Comparison of ENCODE assay signal across 9 cellular contexts in genomic region chr16:30053376-30054015, GRCh38. TPM values are rescaled to one million over a fixed set of nuclear protein-coding genes. Genes with fewer than 3 reads are reported as not detected.
DNase-seq lines count a peak whose midpoint lies in the region; ATAC-seq, FAIRE-seq and TF ChIP-seq lines count a peak whose summit lies in the region.
"Had no signal": no experiment of that assay in that cellular context is flagged by ENCODE, and none has a peak within 500 bp of the region (broad histone marks: within the 10 kb centered on the region; RNA-seq: fewer than 3 reads in every experiment).

No MANE protein-coding gene starts in this region.

- H3K18ac ChIP-seq in H1 (ENCODE audit: extremely low read depth, low read length): no peak overlapping the region

- no peaks in the 10 kb centered on the region for H3K9me3 Mint-ChIP-seq in activated T-cell treated with anti-CD3 and anti-CD28 coated beads, Interleukin-2, amount 50 U/mL, for 72 hours
- no peaks in the 10 kb centered on the region for H3K9me3 Mint-ChIP-seq in naive thymus-derived CD8-positive, alpha-beta T cell

- no peak overlapping the region for H3K23ac ChIP-seq in H1 (ENCODE audit: insufficient read length)

- peak; percentile 27 to 39 for ATAC-seq in activated T-cell treated with anti-CD3 and anti-CD28 coated beads, Interleukin-2, amount 50 U/mL, for 72 hours (replicated peaks in 1 of 2)
- peak; percentile 22 to 46 for ATAC-seq in naive thymus-derived CD8-positive, alpha-beta T cell
- no peak for ATAC-seq in GM19395 (IDR thresholded peaks at IDR 0.05; ENCODE audit: unreplicated experiment)

- H3K23me2 ChIP-seq in H1 (ENCODE audit: low read depth, low read length): peaks cover 6% of the 10 kb centered on the region

- no peaks in the 10 kb centered on the region for H3K9me3 ChIP-seq in H1 (ENCODE audit: insufficient read depth in 2 of 2, low read depth in 1 of 2, low read length in 1 of 2)

- H3K4me1 Mint-ChIP-seq in activated T-cell treated with anti-CD3 and anti-CD28 coated beads, Interleukin-2, amount 50 U/mL, for 72 hours (ENCODE audit: low read depth): peaks cover 38% of the 10 kb centered on the region
- H3K4me1 Mint-ChIP-seq in naive thymus-derived CD8-positive, alpha-beta T cell: peaks cover 9 to 21% (median 19%) of the 10 kb centered on the region in 4 donors

- POLR2A ChIA-PET in H1 (lab: Charles Lee; ENCODE audit: partially characterized antibody): interaction anchor here (0.6 to 7.6 kb wide), 7 partner anchors 9 to 243 kb away, joined by 3 to 88 read pairs (median 4); partner anchors contain the start of genes ALDOA and TLCD3B
- POLR2A ChIA-PET in naive thymus-derived CD8-positive, alpha-beta T cell (lab: Charles Lee): interaction anchor here (0.6 to 2.2 kb wide), 10 partner anchors 10 to 350 kb away, joined by 3 to 21 read pairs (median 3); partner anchors contain the start of genes ALDOA and CORO1A

- CTCF ChIA-PET in H1 (lab: Charles Lee; ENCODE audit: partially characterized antibody): interaction anchor here (0.8 to 6.1 kb wide), 7 partner anchors 9 to 58 kb away, joined by 3 to 23 read pairs (median 4); partner anchors contain the start of genes TBX6 and TLCD3B

- no peak for TF ChIP-seq POLR2A in H1 (IDR thresholded peaks at IDR 0.05; ENCODE audit: control extremely low read depth in 1 of 2, low read depth in 2 of 2, low read length in 2 of 2)

- no peak overlapping the region for H3K4ac ChIP-seq in H1 (replicated peaks; ENCODE audit: insufficient read length, low read depth, low read length)

- FAIRE-seq in H1 (lab: Jason Lieb, UNC): no peak

- no peaks in the 10 kb centered on the region for H3K36me3 ChIP-seq in H1 (ENCODE audit: control insufficient read depth in 2 of 4, insufficient read depth in 4 of 4, low read length in 3 of 4)

- peak overlapping the region; percentile 76 to 94 for H3K4me2 ChIP-seq in H1 (ENCODE audit: insufficient read depth in 1 of 2, low read depth in 2 of 2, low read length in 2 of 2)

- peaks cover 0 to 4% of the 10 kb centered on the region in 2 donors for H3K36me3 Mint-ChIP-seq in activated T-cell treated with anti-CD3 and anti-CD28 coated beads, Interleukin-2, amount 50 U/mL, for 72 hours (ENCODE audit: insufficient read depth in 2 of 2)
- H3K36me3 Mint-ChIP-seq in naive thymus-derived CD8-positive, alpha-beta T cell: no peaks in the 10 kb centered on the region

- peak overlapping the region in 2 of 4 experiments; percentile 16 to 63; a peak in 3 of 7 replicates for H3K9ac ChIP-seq in H1 (replicated peaks in 1 of 4; ENCODE audit: extremely low read depth in 1 of 4, low read depth in 3 of 4, low read length in 3 of 4)

- H3K27me3 Mint-ChIP-seq in activated T-cell treated with anti-CD3 and anti-CD28 coated beads, Interleukin-2, amount 50 U/mL, for 72 hours (ENCODE audit: low read depth): no peaks in the 10 kb centered on the region
- H3K27me3 Mint-ChIP-seq in naive thymus-derived CD8-positive, alpha-beta T cell: peaks cover 0 to 3% (median 0%) of the 10 kb centered on the region in 5 donors

- H2AFZ ChIP-seq in H1 (ENCODE audit: low read length): 0 out of 2 replicates have a peak overlapping the region, but pooled peaks have one; percentile 77

- peak overlapping the region; percentile 21 for H3K56ac ChIP-seq in H1 (replicated peaks; ENCODE audit: insufficient read length, low read depth, low read length)

- H2BK15ac ChIP-seq in H1 (ENCODE audit: low read length): no peak overlapping the region

- DNase-seq in activated T-cell treated with anti-CD3 and anti-CD28 coated beads, Interleukin-2, amount 50 U/mL, for 72 hours: no peak
- no peak for DNase-seq in activated T-cell treated with anti-CD3 and anti-CD28 coated beads, Interleukin-2, amount 50 U/mL, for 1 hour
- DNase-seq in OCI-M1 (lab: John Stamatoyannopoulos, UW): peak; percentile 47
- DNase-seq in H1 (ENCODE audit: low read depth in 1 of 2, low spot score in 2 of 2): no peak
- DNase-seq in naive thymus-derived CD8-positive, alpha-beta T cell: no peak
- no peak for DNase-seq in DMS 273 (lab: John Stamatoyannopoulos, UW; ENCODE audit: unreplicated experiment)
- DNase-seq in mucosa of gallbladder (ENCODE audit: low spot score): no peak

- H2BK20ac ChIP-seq in H1 (ENCODE audit: low read length): no peak overlapping the region

- WGBS in H1 (ENCODE audit: extremely low coverage in 1 of 2, insufficient coverage in 1 of 2, insufficient read length in 1 of 2, insufficient replicate concordance in 2 of 2, low coverage in 1 of 2, low lambda C conversion rate in 2 of 2, missing lambda C conversion rate in 1 of 2), 2 experiments: 34% methylated on average over 16 of the region's 19 CpGs; no CpG with 5 or more reads in 1 of the 2 experiments

- H3K79me2 ChIP-seq in H1 (ENCODE audit: control insufficient read depth in 1 of 2, insufficient read depth in 2 of 2, low read length in 2 of 2): no peaks in the 10 kb centered on the region

- H3K79me1 ChIP-seq in H1 (ENCODE audit: low read depth, low read length): no peaks in the 10 kb centered on the region

- no peak overlapping the region for H4K5ac ChIP-seq in H1 (ENCODE audit: insufficient read length, low read depth, low read length)

- H3K14ac ChIP-seq in H1 (ENCODE audit: insufficient read length): no peak overlapping the region

- no peak for TF ChIP-seq RAD21 in H1 (IDR thresholded peaks at IDR 0.05 in 1 of 2, conservative IDR thresholded peaks at IDR 0.05 in 1 of 2; ENCODE audit: low read depth in 2 of 2, low read length in 2 of 2)

- H3K4me1 ChIP-seq in H1 (replicated peaks in 1 of 4; ENCODE audit: control insufficient read depth in 3 of 4, insufficient read depth in 4 of 4, low read length in 3 of 4): peaks cover 0 to 4% (median 2%) of the 10 kb centered on the region in 4 experiments; a peak in 3 of 7 replicates

- no peak overlapping the region for H3K27ac ChIP-seq in H1 (ENCODE audit: low read depth, low read length)

- no peak overlapping the region for H2BK5ac ChIP-seq in H1 (ENCODE audit: low read depth, low read length)

- no peaks in the 10 kb centered on the region for H4K20me1 ChIP-seq in H1 (replicated peaks in 1 of 2; ENCODE audit: control insufficient read depth in 1 of 2, insufficient read depth in 2 of 2, low read length in 2 of 2)

- H2AK5ac ChIP-seq in H1 (ENCODE audit: low read depth, low read length): no peak overlapping the region

- H3K27ac Mint-ChIP-seq in activated T-cell treated with anti-CD3 and anti-CD28 coated beads, Interleukin-2, amount 50 U/mL, for 72 hours: no peak overlapping the region
- peak overlapping the region in 6 of 10 donors; percentile 44 to 87 (median 76) for H3K27ac Mint-ChIP-seq in naive thymus-derived CD8-positive, alpha-beta T cell

- H4K91ac ChIP-seq in H1 (replicated peaks; ENCODE audit: insufficient read length, low read length): no peak overlapping the region

- H2BK120ac ChIP-seq in H1 (replicated peaks; ENCODE audit: low read depth, low read length): no peak overlapping the region

- peak overlapping the region; percentile 90 to 91 for H3K4me3 Mint-ChIP-seq in activated T-cell treated with anti-CD3 and anti-CD28 coated beads, Interleukin-2, amount 50 U/mL, for 72 hours
- peak overlapping the region; percentile 64 to 91 (median 81) for H3K4me3 Mint-ChIP-seq in naive thymus-derived CD8-positive, alpha-beta T cell

- H3K4me3 ChIP-seq in H1 (ENCODE audit: extremely low read depth in 1 of 4, insufficient read depth in 2 of 4, low read depth in 3 of 4, low read length in 4 of 4): peak overlapping the region; percentile 68 to 80 (median 78)

- H4K8ac ChIP-seq in H1 (ENCODE audit: extremely low read depth, insufficient read depth, low read length): no peak overlapping the region; the same call in 1 of the 2 replicates

- H2BK12ac ChIP-seq in H1 (ENCODE audit: low read depth, low read length): no peak overlapping the region

- TF ChIP-seq CTCF in H1 (IDR thresholded peaks at IDR 0.05; ENCODE audit: control extremely low read depth in 1 of 3, insufficient read depth in 1 of 3, low read depth in 1 of 3, low read length in 3 of 3): no peak; a peak in 1 of 4 replicates

- no peak for TF ChIP-seq EP300 in H1 (IDR thresholded peaks at IDR 0.05; ENCODE audit: borderline replicate concordance in 1 of 2, low read depth in 2 of 2, low read length in 2 of 2)

- peaks cover 0 to 5% (median 2%) of the 10 kb centered on the region in 4 experiments; a peak in 2 of 7 replicates for H3K27me3 ChIP-seq in H1 (replicated peaks in 1 of 4; ENCODE audit: control insufficient read depth in 3 of 4, extremely low read depth in 1 of 4, insufficient read depth in 3 of 4, low read length in 3 of 4)

RNA-seq across cellular contexts. Expression of gene ALDOA, which starts 12.1 kb away (rescaled TPM):
- total RNA-seq in activated T-cell treated with anti-CD3 and anti-CD28 coated beads, Interleukin-2, amount 50 U/mL, for 72 hours: 100 to 1,000 TPM; 857 to 918 TPM
- 1,083 and 1,146 TPM in 2 replicates for total RNA-seq in H1 (2021; fragmentation: NEBNext Ultra II Directional; extraction: Animal tissue kit (Norgen Biotek cat#: 25700))
- polyA plus RNA-seq in H1 (2011; rRNA removed): 1,072 and 1,397 TPM in 2 replicates
- 884 TPM for polyA plus RNA-seq in H1 (2011; cell fraction: cytosol; rRNA removed)
- 1,022 TPM for polyA plus RNA-seq in H1 (2011; cell fraction: nucleus; rRNA removed)
- polyA plus RNA-seq in H1 (2012, experiment 1 of 2): 986 to 1,460 TPM (median 1,381 TPM) in 4 replicates
- 2,176 TPM for polyA plus RNA-seq in H1 (2012, experiment 2 of 2)
- 777 TPM for polyA plus RNA-seq in H1 (2013, experiment 1 of 2)
- 779 TPM for polyA plus RNA-seq in H1 (2013, experiment 2 of 2)
- polyA minus RNA-seq in H1 (2011; rRNA and poly(A)+ RNA removed): 753 and 900 TPM in 2 replicates
- polyA minus RNA-seq in H1 (2011; cell fraction: cytosol; rRNA and poly(A)+ RNA removed): 734 TPM
- polyA minus RNA-seq in H1 (2011; cell fraction: nucleus; rRNA and poly(A)+ RNA removed): 382 TPM
- 100 to 1,000 TPM; 580 to 594 TPM for total RNA-seq in naive thymus-derived CD8-positive, alpha-beta T cell
- polyA plus RNA-seq in naive thymus-derived CD8-positive, alpha-beta T cell: 1,000 to 10,000 TPM in 1 of 3 donors, 100 to 1,000 TPM in 2; 798 to 1,176 (median 994) TPM
- total RNA-seq in mucosa of gallbladder: 1,422 TPM

RNA-seq across cellular contexts. Expression of gene PPP4C, which starts 22.3 kb away (rescaled TPM):
- 100 to 1,000 TPM; 114 to 124 TPM for total RNA-seq in activated T-cell treated with anti-CD3 and anti-CD28 coated beads, Interleukin-2, amount 50 U/mL, for 72 hours
- 148 TPM in 2 replicates for total RNA-seq in H1 (2021; fragmentation: NEBNext Ultra II Directional; extraction: Animal tissue kit (Norgen Biotek cat#: 25700))
- polyA plus RNA-seq in H1 (2011; rRNA removed): 298 and 355 TPM in 2 replicates
- polyA plus RNA-seq in H1 (2011; cell fraction: cytosol; rRNA removed): 266 TPM
- 241 TPM for polyA plus RNA-seq in H1 (2011; cell fraction: nucleus; rRNA removed)
- 134 to 209 TPM (median 190 TPM) in 4 replicates for polyA plus RNA-seq in H1 (2012, experiment 1 of 2)
- polyA plus RNA-seq in H1 (2012, experiment 2 of 2): 229 TPM
- polyA plus RNA-seq in H1 (2013, experiment 1 of 2): 96.9 TPM
- 101 TPM for polyA plus RNA-seq in H1 (2013, experiment 2 of 2)
- polyA minus RNA-seq in H1 (2011; rRNA and poly(A)+ RNA removed): 329 and 355 TPM in 2 replicates
- polyA minus RNA-seq in H1 (2011; cell fraction: cytosol; rRNA and poly(A)+ RNA removed): 125 TPM
- 62.4 TPM for polyA minus RNA-seq in H1 (2011; cell fraction: nucleus; rRNA and poly(A)+ RNA removed)
- 10 to 100 TPM; 82.8 to 83.4 TPM for total RNA-seq in naive thymus-derived CD8-positive, alpha-beta T cell
- polyA plus RNA-seq in naive thymus-derived CD8-positive, alpha-beta T cell: 100 to 1,000 TPM; 153 to 199 (median 161) TPM
- total RNA-seq in mucosa of gallbladder: 95.3 TPM

RNA-seq across cellular contexts. Expression of gene TLCD3B, which starts 22.4 kb away (rescaled TPM):
- total RNA-seq in activated T-cell treated with anti-CD3 and anti-CD28 coated beads, Interleukin-2, amount 50 U/mL, for 72 hours: 1 to 10 TPM; 4.5 to 6.9 TPM
- total RNA-seq in H1 (2021; fragmentation: NEBNext Ultra II Directional; extraction: Animal tissue kit (Norgen Biotek cat#: 25700)): 26.9 and 27.8 TPM in 2 replicates
- 15.2 and 23.0 TPM in 2 replicates for polyA plus RNA-seq in H1 (2011; rRNA removed)
- polyA plus RNA-seq in H1 (2011; cell fraction: cytosol; rRNA removed): 10.8 TPM
- polyA plus RNA-seq in H1 (2011; cell fraction: nucleus; rRNA removed): 27.6 TPM
- polyA plus RNA-seq in H1 (2012, experiment 1 of 2): 22.8 to 38.2 TPM (median 34.6 TPM) in 4 replicates
- polyA plus RNA-seq in H1 (2012, experiment 2 of 2): 27.3 TPM
- 20.8 TPM for polyA plus RNA-seq in H1 (2013, experiment 1 of 2)
- polyA plus RNA-seq in H1 (2013, experiment 2 of 2): 21.9 TPM
- 12.2 and 15.3 TPM in 2 replicates for polyA minus RNA-seq in H1 (2011; rRNA and poly(A)+ RNA removed)
- 26.3 TPM for polyA minus RNA-seq in H1 (2011; cell fraction: cytosol; rRNA and poly(A)+ RNA removed)
- polyA minus RNA-seq in H1 (2011; cell fraction: nucleus; rRNA and poly(A)+ RNA removed): 7.4 TPM
- not detected for total RNA-seq in naive thymus-derived CD8-positive, alpha-beta T cell
- not detected for polyA plus RNA-seq in naive thymus-derived CD8-positive, alpha-beta T cell
- total RNA-seq in mucosa of gallbladder: not detected

RNA-seq across cellular contexts. Expression of gene C16orf92, which starts 30.5 kb away (rescaled TPM):
- total RNA-seq in activated T-cell treated with anti-CD3 and anti-CD28 coated beads, Interleukin-2, amount 50 U/mL, for 72 hours: not detected
- total RNA-seq in H1 (2021; fragmentation: NEBNext Ultra II Directional; extraction: Animal tissue kit (Norgen Biotek cat#: 25700)): not detected in 2 replicates
- not detected in 2 replicates for polyA plus RNA-seq in H1 (2011; rRNA removed)
- polyA plus RNA-seq in H1 (2011; cell fraction: cytosol; rRNA removed): not detected
- not detected for polyA plus RNA-seq in H1 (2011; cell fraction: nucleus; rRNA removed)
- 0.42 to 1.2 TPM (median 0.98 TPM) in 3 of 4 replicates, not detected in the other for polyA plus RNA-seq in H1 (2012, experiment 1 of 2)
- not detected for polyA plus RNA-seq in H1 (2012, experiment 2 of 2)
- not detected for polyA plus RNA-seq in H1 (2013, experiment 1 of 2)
- not detected for polyA plus RNA-seq in H1 (2013, experiment 2 of 2)
- polyA minus RNA-seq in H1 (2011; rRNA and poly(A)+ RNA removed): not detected in 2 replicates
- not detected for polyA minus RNA-seq in H1 (2011; cell fraction: cytosol; rRNA and poly(A)+ RNA removed)
- not detected for polyA minus RNA-seq in H1 (2011; cell fraction: nucleus; rRNA and poly(A)+ RNA removed)
- not detected for total RNA-seq in naive thymus-derived CD8-positive, alpha-beta T cell
- not detected for polyA plus RNA-seq in naive thymus-derived CD8-positive, alpha-beta T cell
- not detected for total RNA-seq in mucosa of gallbladder
- total RNA-seq: glomerular endothelial cell had no signal

RNA-seq across cellular contexts. Expression of gene TBX6, which starts 38.2 kb away (rescaled TPM):
- 1 to 10 TPM; 4.2 to 5.8 TPM for total RNA-seq in activated T-cell treated with anti-CD3 and anti-CD28 coated beads, Interleukin-2, amount 50 U/mL, for 72 hours
- total RNA-seq in H1 (2021; fragmentation: NEBNext Ultra II Directional; extraction: Animal tissue kit (Norgen Biotek cat#: 25700)): 2.3 and 2.8 TPM in 2 replicates
- 2.2 and 3.6 TPM in 2 replicates for polyA plus RNA-seq in H1 (2011; rRNA removed)
- 1.5 TPM for polyA plus RNA-seq in H1 (2011; cell fraction: cytosol; rRNA removed)
- 4.9 TPM for polyA plus RNA-seq in H1 (2011; cell fraction: nucleus; rRNA removed)
- 2.1 to 4.8 TPM (median 3.4 TPM) in 4 replicates for polyA plus RNA-seq in H1 (2012, experiment 1 of 2)
- polyA plus RNA-seq in H1 (2012, experiment 2 of 2): 3.3 TPM
- polyA plus RNA-seq in H1 (2013, experiment 1 of 2): 2.4 TPM
- polyA plus RNA-seq in H1 (2013, experiment 2 of 2): 2.0 TPM
- 0.20 and 0.44 TPM in 2 replicates for polyA minus RNA-seq in H1 (2011; rRNA and poly(A)+ RNA removed)
- 1.6 TPM for polyA minus RNA-seq in H1 (2011; cell fraction: cytosol; rRNA and poly(A)+ RNA removed)
- polyA minus RNA-seq in H1 (2011; cell fraction: nucleus; rRNA and poly(A)+ RNA removed): 1.8 TPM
- 1 to 10 TPM; 2.4 to 2.5 TPM for total RNA-seq in naive thymus-derived CD8-positive, alpha-beta T cell
- under 1 TPM; 0.15 to 0.25 (median 0.25) TPM for polyA plus RNA-seq in naive thymus-derived CD8-positive, alpha-beta T cell
- 3.7 TPM for total RNA-seq in mucosa of gallbladder
